29 cellular contexts compared by ENCODE assay signal in genomic region chr7:25196132-25196896, GRCh38. TPM values are rescaled to one million over a fixed set of nuclear protein-coding genes. Genes with fewer than 3 reads are reported as not detected.
DNase-seq lines count a peak whose midpoint lies in the region; ATAC-seq and TF ChIP-seq lines count a peak whose summit lies in the region.
"Had no signal": no experiment of that assay in that cellular context is flagged by ENCODE, and none has a peak within 500 bp of the region (broad histone marks: within the 10 kb centered on the region; RNA-seq: fewer than 3 reads in every experiment).

No MANE protein-coding gene starts in this region.

- H3K27ac ChIP-seq in colonic mucosa (peak overlapping the region; percentile 36), liver (ENCODE audit: low read depth in 1 of 2, low read length in 2 of 2) (no peak overlapping the region), testis (no peak overlapping the region), esophagus squamous epithelium (no peak overlapping the region)
- H3K27ac ChIP-seq: KMS-11 had no signal

- H3K9me3 Mint-ChIP-seq in activated T-cell treated with anti-CD3 and anti-CD28 coated beads, Interleukin-2, amount 50 U/mL, for 72 hours, result no peaks in the 10 kb centered on the region
- H3K9me3 Mint-ChIP-seq: central memory CD8-positive, alpha-beta T cell; T-helper 1 cell treated with Interleukin-12 subunit alpha and Interleukin-12 subunit beta and Interleukin-4 antibody, amounts not matched to agents 30 μg/mL and 1 μg/mL, for 36 hours had no signal

- no peaks in the 10 kb centered on the region for H3K4me1 Mint-ChIP-seq in activated T-cell treated with anti-CD3 and anti-CD28 coated beads, Interleukin-2, amount 50 U/mL, for 72 hours (ENCODE audit: low read depth)
- H3K4me1 Mint-ChIP-seq: activated CD4-positive, alpha-beta T cell treated with anti-CD3 and anti-CD28 coated beads for 36 hours; central memory CD8-positive, alpha-beta T cell had no signal

- intact Hi-C loops in colonic mucosa (cut with DNase I), result no loop called here
- intact Hi-C loops in testis (cut with DNase I; ENCODE audit: low total_unique reads), result no loop called here
- intact Hi-C loops in esophagus squamous epithelium (cut with DNase I), result no loop called here

- H3K4me3 ChIP-seq in colonic mucosa (no peak overlapping the region), liver (ENCODE audit: low read depth in 1 of 3, low read length in 3 of 3) (no peak overlapping the region), testis (no peak overlapping the region), esophagus squamous epithelium (no peak overlapping the region)

- TF ChIP-seq POLR2A in testis (IDR thresholded peaks at IDR 0.05) (no peak), esophagus squamous epithelium (IDR thresholded peaks at IDR 0.05) (no peak)

- WGBS in liver, result 28% methylated on average over 5 of the region's 5 CpGs
- WGBS in testis, 2 donors, result 57 to 61% methylated on average over 5 of the region's 5 CpGs
- WGBS in esophagus squamous epithelium, 2 donors, result 33 to 37% methylated on average over 5 of the region's 5 CpGs

- ATAC-seq in activated T-cell treated with anti-CD3 and anti-CD28 coated beads, Interleukin-2, amount 50 U/mL, for 72 hours (replicated peaks in 1 of 2), result no peak
- ATAC-seq: activated CD4-positive, alpha-beta T cell treated with anti-CD3 and anti-CD28 coated beads for 36 hours; sciatic nerve had no signal

- H3K36me3 ChIP-seq in colonic mucosa, result no peaks in the 10 kb centered on the region
- no peaks in the 10 kb centered on the region for H3K36me3 ChIP-seq in liver (ENCODE audit: control insufficient read depth in 4 of 4, insufficient read depth in 3 of 4, low read depth in 1 of 4, low read length in 3 of 4)
- no peaks in the 10 kb centered on the region for H3K36me3 ChIP-seq in testis (ENCODE audit: low read depth, missing control alignments)
- no peaks in the 10 kb centered on the region for H3K36me3 ChIP-seq in esophagus squamous epithelium

- peak in 1 of 2 donors; percentile 30 for TF ChIP-seq RAD21 in liver (IDR thresholded peaks at IDR 0.05)

- no peak overlapping the region for H3K27ac Mint-ChIP-seq in activated T-cell treated with anti-CD3 and anti-CD28 coated beads, Interleukin-2, amount 50 U/mL, for 72 hours
- H3K27ac Mint-ChIP-seq: activated CD4-positive, alpha-beta T cell treated with anti-CD3 and anti-CD28 coated beads for 36 hours; T-helper 1 cell treated with Interleukin-12 subunit alpha and Interleukin-12 subunit beta and Interleukin-4 antibody, amounts not matched to agents 30 μg/mL and 1 μg/mL, for 36 hours had no signal

- peaks cover 7% of the 10 kb centered on the region for H3K27me3 Mint-ChIP-seq in activated T-cell treated with anti-CD3 and anti-CD28 coated beads, Interleukin-2, amount 50 U/mL, for 72 hours (ENCODE audit: low read depth)

- H3K36me3 Mint-ChIP-seq in activated T-cell treated with anti-CD3 and anti-CD28 coated beads, Interleukin-2, amount 50 U/mL, for 72 hours (ENCODE audit: insufficient read depth in 2 of 2), result no peaks in the 10 kb centered on the region

- DNase-seq in HT-29 (ENCODE audit: low spot score), result peak; percentile 85
- DNase-seq in colonic mucosa, result peak; percentile 73
- DNase-seq in testis, result peak; percentile 36
- DNase-seq in activated T-cell treated with anti-CD3 and anti-CD28 coated beads, Interleukin-2, amount 50 U/mL, for 72 hours, result no peak
- no peak for DNase-seq in esophagus squamous epithelium (lab: John Stamatoyannopoulos, UW)
- DNase-seq in T-helper 9 cell, result no peak
- no peak for DNase-seq in NOMO-1 treated with dmso at 0.1 percent for 144 hours (lab: John Stamatoyannopoulos, UW; ENCODE audit: unreplicated experiment)
- DNase-seq: activated CD4-positive, alpha-beta T cell treated with anti-CD3 and anti-CD28 coated beads for 36 hours; activated CD8-positive, alpha-beta memory T cell treated with anti-CD3 and anti-CD28 coated beads for 24 hours; activated gamma-delta T cell; C1 segment of cervical spinal cord; DMS79 treated with DMSO at 0.1 percent for 48 hours; HCEC 1CT; head of caudate nucleus; kidney glomerular epithelial cell; mammary epithelial cell; NCI-H1436 treated with DMSO at 0.1 percent for 48 hours; NCI-H446 treated with DMSO at 0.1 percent for 48 hours; posterior cingulate gyrus; SK-N-SH; stimulated activated naive CD4-positive, alpha-beta T cell treated with Interleukin-2 at 50 U/mL for 16 hours had no signal

- TF ChIP-seq CTCF in colonic mucosa (IDR thresholded peaks at IDR 0.05), result no peak
- TF ChIP-seq CTCF in liver (IDR thresholded peaks at IDR 0.05; ENCODE audit: low read depth, low read length, missing input control), result no peak
- no peak for TF ChIP-seq CTCF in testis (IDR thresholded peaks at IDR 0.05)
- no peak for TF ChIP-seq CTCF in esophagus squamous epithelium (IDR thresholded peaks at IDR 0.05)

- H3K9me3 ChIP-seq in colonic mucosa, result no peaks in the 10 kb centered on the region
- no peaks in the 10 kb centered on the region for H3K9me3 ChIP-seq in liver (ENCODE audit: control insufficient read depth in 4 of 4, low read length in 3 of 4)
- no peaks in the 10 kb centered on the region for H3K9me3 ChIP-seq in testis
- H3K9me3 ChIP-seq in esophagus squamous epithelium, result no peaks in the 10 kb centered on the region
- H3K9me3 ChIP-seq: SK-N-SH had no signal

- peak overlapping the region in 1 of 2 donors; percentile 7 for H3K9ac ChIP-seq in colonic mucosa (ENCODE audit: low read depth in 2 of 2, low read length in 2 of 2)
- H3K9ac ChIP-seq in liver (ENCODE audit: low read depth in 1 of 2, low read length in 2 of 2), result peak overlapping the region in 1 of 2 donors; percentile 28
- H3K9ac ChIP-seq: KMS-11, SK-N-SH had no signal

- H3K27me3 ChIP-seq in colonic mucosa (no peaks in the 10 kb centered on the region), liver (ENCODE audit: control insufficient read depth in 4 of 4, insufficient read depth in 4 of 4, low read length in 3 of 4) (no peaks in the 10 kb centered on the region), testis (no peaks in the 10 kb centered on the region), esophagus squamous epithelium (no peaks in the 10 kb centered on the region)

- H3K4me3 Mint-ChIP-seq in activated T-cell treated with anti-CD3 and anti-CD28 coated beads, Interleukin-2, amount 50 U/mL, for 72 hours, result no peak overlapping the region
- H3K4me3 Mint-ChIP-seq: activated CD4-positive, alpha-beta T cell treated with anti-CD3 and anti-CD28 coated beads for 36 hours; central memory CD8-positive, alpha-beta T cell; T-helper 1 cell treated with Interleukin-12 subunit alpha and Interleukin-12 subunit beta and Interleukin-4 antibody, amounts not matched to agents 30 μg/mL and 1 μg/mL, for 36 hours had no signal

- H3K4me1 ChIP-seq in colonic mucosa, result no peaks in the 10 kb centered on the region
- peaks cover 2 to 11% (median 5%) of the 10 kb centered on the region in 4 donors for H3K4me1 ChIP-seq in liver (ENCODE audit: control insufficient read depth in 4 of 4, insufficient read depth in 4 of 4, low read length in 3 of 4)
- no peaks in the 10 kb centered on the region for H3K4me1 ChIP-seq in testis
- H3K4me1 ChIP-seq in esophagus squamous epithelium, result no peaks in the 10 kb centered on the region

TF ChIP-seq in liver, 16 proteins besides CTCF, POLR2A, EP300 and RAD21:
- TF ChIP-seq YY1 (IDR thresholded peaks at IDR 0.05), result peak; percentile 62
- TF ChIP-seq GABPA (IDR thresholded peaks at IDR 0.05 in 1 of 2, conservative IDR thresholded peaks at IDR 0.05 in 1 of 2), result no peak
- peak; percentile 20 to 57 for TF ChIP-seq HNF4A (conservative IDR thresholded peaks at IDR 0.05)
- peak; percentile 34 to 76 for TF ChIP-seq RXRA (IDR thresholded peaks at IDR 0.05)
- TF ChIP-seq REST (IDR thresholded peaks at IDR 0.05), result peak; percentile 61
- peak; percentile 63 for TF ChIP-seq MAX (IDR thresholded peaks at IDR 0.05)
- peak; percentile 63 for TF ChIP-seq SP1 (IDR thresholded peaks at IDR 0.05)
- TF ChIP-seq ATF3 (IDR thresholded peaks at IDR 0.05), result no peak

RNA-seq across cellular contexts. Expression of gene NPVF, which starts 32.0 kb away (rescaled TPM):
- total RNA-seq in HT-29 (2014; rRNA removed; shearing (Covaris generic)), result not detected in 2 replicates
- not detected for total RNA-seq in colonic mucosa
- total RNA-seq in liver, result not detected
- polyA plus RNA-seq in liver, result not detected
- not detected for total RNA-seq in testis
- polyA plus RNA-seq in testis (ENCODE audit: insufficient read depth, low read depth, low replicate concordance), result not detected
- total RNA-seq in activated T-cell treated with anti-CD3 and anti-CD28 coated beads, Interleukin-2, amount 50 U/mL, for 72 hours, result not detected
- not detected for total RNA-seq in esophagus squamous epithelium
- total RNA-seq: activated CD4-positive, alpha-beta T cell treated with anti-CD3 and anti-CD28 coated beads for 36 hours; fibroblast of villous mesenchyme; mammary epithelial cell; myocyte; sciatic nerve had no signal
- polyA plus RNA-seq: AG04450, mammary epithelial cell, SK-N-SH had no signal

Comparison
In these comparisons a context has a peak if more than half of its experiments do, and no peak if none do; other contexts are left out.
1. DNase-seq: peak in HT-29 (single experiment), colonic mucosa (single experiment) and testis (single experiment); none in activated T-cell treated with anti-CD3 and anti-CD28 coated beads, Interleukin-2, amount 50 U/mL, for 72 hours (0 of 2), esophagus squamous epithelium (single experiment), T-helper 9 cell (single experiment) and NOMO-1 treated with dmso at 0.1 percent for 144 hours (single experiment).